8 cellular contexts compared by ENCODE assay signal in the genomic region with DNA sequence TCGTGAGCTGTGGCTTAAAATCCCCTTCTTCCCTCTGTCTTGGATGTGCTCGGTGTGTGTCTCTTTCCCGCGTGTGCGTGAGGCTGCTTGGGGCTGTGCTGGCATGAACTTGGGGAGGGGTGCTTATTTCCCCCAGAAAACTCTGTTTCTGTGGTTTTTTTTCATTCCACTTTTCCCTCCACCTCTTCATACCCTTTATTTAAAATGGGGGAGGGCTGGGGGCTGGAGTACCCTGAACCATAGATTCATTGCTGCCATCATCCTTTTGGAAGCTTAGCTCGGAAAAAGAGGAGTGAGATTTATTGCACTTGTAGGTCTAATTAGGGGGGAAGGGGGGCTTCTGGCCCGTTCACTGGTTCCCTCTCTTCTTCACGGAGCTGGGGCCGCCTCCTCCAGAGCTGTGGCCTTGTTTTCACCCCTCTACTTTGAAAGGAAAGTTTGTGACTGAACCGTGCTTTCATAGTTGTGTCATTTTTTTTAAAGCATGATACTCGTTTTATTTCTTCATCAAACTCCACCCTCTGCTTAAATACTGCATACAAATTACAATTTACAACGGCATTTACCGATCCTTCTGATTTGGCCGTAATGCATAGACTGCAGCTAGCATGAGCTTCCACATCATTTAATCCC. TPM values are rescaled to one million over a fixed set of nuclear protein-coding genes. Genes with fewer than 3 reads are reported as not detected.
DNase-seq lines count a peak whose midpoint lies in the region; ATAC-seq, FAIRE-seq and TF ChIP-seq lines count a peak whose summit lies in the region.

No MANE protein-coding gene starts in this region.

- H3K27ac ChIP-seq in mammary epithelial cell (ENCODE audit: insufficient read depth, low read depth, low read length) (no peak overlapping the region), muscle layer of colon (ENCODE audit: low read depth, low read length) (no peak overlapping the region)

- POLR2A ChIA-PET in HEK293T (lab: Yijun Ruan, JAX), result interaction anchor here (0.7 to 9.6 kb wide), 7 partner anchors 13 to 306 kb away, joined by 3 to 151 read pairs (median 4); no protein-coding TSS in a partner anchor

- ATAC-seq in mucosa of descending colon, result no peak
- no peak for ATAC-seq in GM19397 (IDR thresholded peaks at IDR 0.05; ENCODE audit: unreplicated experiment)

- peak; percentile 35 for FAIRE-seq in A204.1 (lab: Jason Lieb, UNC)

- in situ Hi-C loops in mammary epithelial cell (cut with MboI; ENCODE audit: low sequenced_read_pairs in 2 of 2), result loop anchor here in 1 of 2 donors (25.0 kb wide), 1 partner anchor 674 kb away; no protein-coding TSS in a partner anchor

- no peaks in the 10 kb centered on the region for H3K27me3 ChIP-seq in mammary epithelial cell (ENCODE audit: insufficient read depth, low read length)
- peaks cover 40 to 53% of the 10 kb centered on the region in 2 donors for H3K27me3 ChIP-seq in muscle layer of colon (ENCODE audit: control insufficient read depth in 1 of 2, insufficient read depth in 2 of 2, low read length in 2 of 2)

- H3K4me2 ChIP-seq in mammary epithelial cell (ENCODE audit: insufficient read depth, low read depth, low read length), result peak overlapping the region; percentile 98

- H2AFZ ChIP-seq in mammary epithelial cell (ENCODE audit: low read depth, low read length), result peak overlapping the region; percentile 91

- DNase-seq in HEK293T (ENCODE audit: extremely low spot score) (no peak), mammary epithelial cell (peak; percentile 6), mucosa of descending colon (no peak), NCI-H524 treated with DMSO at 0.1 percent for 48 hours (lab: John Stamatoyannopoulos, UW) (no peak), HT-29 (ENCODE audit: low spot score) (no peak)

- H3K9ac ChIP-seq in mammary epithelial cell (ENCODE audit: insufficient read depth, low read length) (no peak overlapping the region), muscle layer of colon (ENCODE audit: low read length) (no peak overlapping the region)

- H3K79me2 ChIP-seq in mammary epithelial cell (ENCODE audit: insufficient read depth, low read length), result peaks cover 3% of the 10 kb centered on the region

- H3K4me1 ChIP-seq in mammary epithelial cell (ENCODE audit: insufficient read depth, low read length) (peaks cover 4% of the 10 kb centered on the region), muscle layer of colon (ENCODE audit: insufficient read depth, low read length) (peaks cover 22% of the 10 kb centered on the region), mucosa of descending colon (ENCODE audit: low read depth) (peaks cover 15% of the 10 kb centered on the region)

- WGBS in mammary epithelial cell (ENCODE audit: low coverage, missing lambda C conversion rate), result 30% methylated on average over 13 of the region's 14 CpGs

- intact Hi-C loops in mammary epithelial cell (cut with micrococcal nuclease), result loop anchor here (5.0 to 10.0 kb wide), 2 partner anchors 291 to 1031 kb away; a partner anchor contains a TSS
- intact Hi-C loops in mucosa of descending colon (cut with DNase I, micrococcal nuclease), result no loop called here

- no TSS peak for BruUV-seq in mammary epithelial cell (replicated peaks; lab: Mats Ljungman, UMichigan)

- TF ChIP-seq CTCF in mammary epithelial cell (conservative IDR thresholded peaks at IDR 0.05 in 1 of 2, IDR thresholded peaks at IDR 0.05 in 1 of 2; ENCODE audit: extremely low read depth in 1 of 2, insufficient read depth in 1 of 2, low read depth in 1 of 2, low read length in 2 of 2) (no peak), mucosa of descending colon (IDR thresholded peaks at IDR 0.05) (no peak)

- H4K20me1 ChIP-seq in mammary epithelial cell (ENCODE audit: insufficient read depth, low read length), result no peaks in the 10 kb centered on the region

- H3K9me3 ChIP-seq in mammary epithelial cell (replicated peaks; ENCODE audit: insufficient read depth, low read length) (peaks cover 6% of the 10 kb centered on the region), muscle layer of colon (ENCODE audit: low read length) (no peaks in the 10 kb centered on the region), mucosa of descending colon (no peaks in the 10 kb centered on the region)

- dilution Hi-C loops in mammary epithelial cell (cut with HindIII; ENCODE audit: low sequenced_read_pairs), result no loop called here

- peak overlapping the region; percentile 45 to 76 (median 58) for H3K4me3 ChIP-seq in mammary epithelial cell (replicated peaks in 1 of 3; ENCODE audit: insufficient read depth in 1 of 3, low read depth in 2 of 3, low read length in 3 of 3)
- peak overlapping the region; percentile 21 to 53 for H3K4me3 ChIP-seq in muscle layer of colon (ENCODE audit: low read depth in 1 of 2, low read length in 2 of 2)
- no peak overlapping the region for H3K4me3 ChIP-seq in mucosa of descending colon

- CTCF ChIA-PET in HEK293T (lab: Yijun Ruan, JAX), result interaction anchor here (0.9 to 2.1 kb wide), 4 partner anchors 12 to 313 kb away, joined by 3 to 9 read pairs (median 4); no protein-coding TSS in a partner anchor
- CTCF ChIA-PET in mammary epithelial cell (lab: Charles Lee; ENCODE audit: low non-redundant PET), result no interaction called here

- H3K36me3 ChIP-seq in mammary epithelial cell (ENCODE audit: insufficient read depth, low read length), result no peaks in the 10 kb centered on the region
- H3K36me3 ChIP-seq in muscle layer of colon (ENCODE audit: insufficient read depth, low read length), result no peaks in the 10 kb centered on the region
- no peaks in the 10 kb centered on the region for H3K36me3 ChIP-seq in mucosa of descending colon (ENCODE audit: low read depth)

TF ChIP-seq in HEK293T, 16 proteins besides CTCF, POLR2A, EP300 and RAD21:
- no peak for TF ChIP-seq NFRKB (IDR thresholded peaks at IDR 0.05)
- TF ChIP-seq, protein P1, sequence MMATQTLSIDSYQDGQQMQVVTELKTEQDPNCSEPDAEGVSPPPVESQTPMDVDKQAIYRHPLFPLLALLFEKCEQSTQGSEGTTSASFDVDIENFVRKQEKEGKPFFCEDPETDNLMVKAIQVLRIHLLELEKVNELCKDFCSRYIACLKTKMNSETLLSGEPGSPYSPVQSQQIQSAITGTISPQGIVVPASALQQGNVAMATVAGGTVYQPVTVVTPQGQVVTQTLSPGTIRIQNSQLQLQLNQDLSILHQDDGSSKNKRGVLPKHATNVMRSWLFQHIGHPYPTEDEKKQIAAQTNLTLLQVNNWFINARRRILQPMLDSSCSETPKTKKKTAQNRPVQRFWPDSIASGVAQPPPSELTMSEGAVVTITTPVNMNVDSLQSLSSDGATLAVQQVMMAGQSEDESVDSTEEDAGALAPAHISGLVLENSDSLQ (IDR thresholded peaks at IDR 0.05), result peak; percentile 28; the same call in 1 of the 2 replicates

RNA-seq across cellular contexts. Expression of a gene that starts 2.8 kb away (rescaled TPM):
- 1 to 10 TPM; 3.3 to 3.5 TPM for total RNA-seq in mammary epithelial cell
- 7.8 TPM for polyA plus RNA-seq in mammary epithelial cell
- 0.10 TPM for polyA minus RNA-seq in mammary epithelial cell
- total RNA-seq in mucosa of descending colon, result 1 to 10 TPM; 2.3 to 9.1 (median 6.2) TPM
- 19.7 and 24.5 TPM in 2 replicates for total RNA-seq in HT-29 (2014; rRNA removed; shearing (Covaris generic))

RNA-seq across cellular contexts. Expression of a gene that starts 4.8 kb away (rescaled TPM):
- 10 to 100 TPM in 1 of 2 donors, 1 to 10 TPM in 1; 8.7 to 12.2 TPM for total RNA-seq in mammary epithelial cell
- polyA plus RNA-seq in mammary epithelial cell, result 4.4 TPM
- 0.26 TPM for polyA minus RNA-seq in mammary epithelial cell
- total RNA-seq in mucosa of descending colon, result 1 to 10 TPM; 1.5 to 5.7 (median 2.2) TPM
- 2.8 and 4.1 TPM in 2 replicates for total RNA-seq in HT-29 (2014; rRNA removed; shearing (Covaris generic))
